13 cellular contexts compared by ENCODE assay signal in genomic region chr14:58922211-58922940, GRCh38.
"Had no signal": no experiment of that assay in that cellular context is flagged by ENCODE, and none has a peak within 500 bp of the region (broad histone marks: within the 10 kb centered on the region; RNA-seq: fewer than 3 reads in every experiment).

No MANE protein-coding gene starts in this region.

- H3K27ac ChIP-seq: breast epithelium, dorsolateral prefrontal cortex, esophagus squamous epithelium, neural progenitor cell, ovary, thyroid gland had no signal

- ATAC-seq: activated naive CD4-positive, alpha-beta T cell treated with anti-CD3 and anti-CD28 coated beads, Interleukin-2, amount 50 U/mL, for 72 hours had no signal

- H3K4me3 ChIP-seq: breast epithelium, dorsolateral prefrontal cortex, esophagus squamous epithelium, neural progenitor cell, ovary, thyroid gland had no signal

- H3K27me3 ChIP-seq: breast epithelium, dorsolateral prefrontal cortex, esophagus squamous epithelium, neural progenitor cell, ovary, thyroid gland had no signal

- H3K9me3 ChIP-seq: breast epithelium, esophagus squamous epithelium, ovary, thyroid gland had no signal

- DNase-seq: activated CD4-positive, alpha-beta T cell treated with anti-CD3 and anti-CD28 coated beads, Interleukin-2, amount 10 ng/mL, durations not matched to agents 7 days and 5 days; activated CD4-positive, CD25-positive, alpha-beta regulatory T cell; activated CD8-positive, alpha-beta memory T cell treated with anti-CD3 and anti-CD28 coated beads for 24 hours; dorsolateral prefrontal cortex; esophagus squamous epithelium; ovary; T-helper 2 cell; thyroid gland had no signal

- H3K36me3 Mint-ChIP-seq: neural progenitor cell had no signal

- H3K4me3 Mint-ChIP-seq: activated CD4-positive, alpha-beta T cell treated with anti-CD3 and anti-CD28 coated beads, Interleukin-2, amount 10 ng/mL, durations not matched to agents 7 days and 5 days; neural progenitor cell had no signal

- H3K4me1 Mint-ChIP-seq: activated CD4-positive, alpha-beta T cell treated with anti-CD3 and anti-CD28 coated beads, Interleukin-2, amount 10 ng/mL, durations not matched to agents 7 days and 5 days had no signal

- H3K36me3 ChIP-seq: breast epithelium, esophagus squamous epithelium, neural progenitor cell, ovary, thyroid gland had no signal

- FAIRE-seq: TTC549 had no signal

- H2AFZ ChIP-seq: neural progenitor cell had no signal

- H3K9me3 Mint-ChIP-seq: activated CD4-positive, alpha-beta T cell treated with anti-CD3 and anti-CD28 coated beads, Interleukin-2, amount 10 ng/mL, durations not matched to agents 7 days and 5 days; activated T-helper 2 cell treated with anti-CD3 and anti-CD28 coated beads, Interferon-gamma antibody, Interleukin-2, Interleukin-4, amounts not matched to agents 10 μg/mL and 5 μg/mL and 100 μg/mL, durations not matched to agents 14 hours and 24 hours and 36 hours; neural progenitor cell had no signal

- H3K4me2 ChIP-seq: neural progenitor cell had no signal

- H3K4me1 ChIP-seq: breast epithelium, esophagus squamous epithelium, thyroid gland had no signal

- H3K9ac ChIP-seq: neural progenitor cell had no signal
